Comparison of ENCODE assay signal across 8 cellular contexts in genomic region chrX:18101087-18101486, GRCh38.
"Had no signal": no experiment of that assay in that cellular context is flagged by ENCODE, and none has a peak within 500 bp of the region (broad histone marks: within the 10 kb centered on the region; RNA-seq: fewer than 3 reads in every experiment).

No MANE protein-coding gene starts in this region.

- H3K27ac ChIP-seq: GM23248 had no signal

- H3K36me3 ChIP-seq: HAP-1 had no signal

- DNase-seq: GM23248, GOT3, H7, HFFc6, KBM-7 had no signal

- H3K4me1 Mint-ChIP-seq: IgD-negative memory B cell had no signal

- H3K4me1 ChIP-seq: HAP-1 had no signal

- H2AFZ ChIP-seq: GM23248 had no signal

- H3K27ac Mint-ChIP-seq: HFFc6, IgD-negative memory B cell had no signal

- H3K9ac ChIP-seq: GM23248 had no signal

- ATAC-seq: HCT116 had no signal

- H3K9me3 ChIP-seq: HAP-1 had no signal

- H3K36me3 Mint-ChIP-seq: IgD-negative memory B cell had no signal

- H3K4me3 ChIP-seq: GM23248, HAP-1 had no signal

- H3K4me3 Mint-ChIP-seq: HFFc6, IgD-negative memory B cell had no signal
